27 cellular contexts compared by ENCODE assay signal in the genomic region with DNA sequence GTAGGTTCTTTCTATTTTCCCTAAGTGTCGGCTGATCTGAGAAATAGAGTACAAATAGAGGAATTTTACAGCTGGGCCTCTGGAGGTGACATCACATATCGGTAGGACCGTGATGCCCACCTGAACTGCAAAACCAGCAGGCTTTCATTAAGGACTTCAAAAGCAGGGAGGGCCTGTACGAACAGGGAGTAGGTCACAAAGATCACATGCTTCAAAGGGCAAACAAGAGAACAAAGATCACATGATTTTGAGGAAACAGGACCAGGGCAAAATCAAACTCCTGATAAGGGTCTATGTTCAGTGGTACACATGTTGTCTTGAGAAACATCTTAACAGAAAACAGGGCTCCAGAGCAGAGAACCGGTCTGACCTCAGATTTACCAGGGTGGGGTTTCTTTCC.
"Had no signal": no experiment of that assay in that cellular context is flagged by ENCODE, and none has a peak within 500 bp of the region (broad histone marks: within the 10 kb centered on the region; RNA-seq: fewer than 3 reads in every experiment).

No MANE protein-coding gene starts in this region.

- H3K4me1 ChIP-seq: colonic mucosa, esophagus muscularis mucosa, esophagus squamous epithelium, foreskin keratinocyte, gastrocnemius medialis, gastroesophageal sphincter, heart right ventricle had no signal

- H3K9me3 ChIP-seq: colonic mucosa, esophagus muscularis mucosa, gastrocnemius medialis had no signal

- H3K36me3 ChIP-seq: colonic mucosa, esophagus muscularis mucosa, esophagus squamous epithelium, gastrocnemius medialis, gastroesophageal sphincter, heart left ventricle, heart right ventricle had no signal

- H3K27me3 ChIP-seq: colonic mucosa, dorsolateral prefrontal cortex, esophagus muscularis mucosa, esophagus squamous epithelium, foreskin keratinocyte, gastrocnemius medialis, gastroesophageal sphincter, heart left ventricle, heart right ventricle had no signal

- FAIRE-seq: colon, endometrium, endothelial cell of umbilical vein, frontal cortex had no signal

- DNase-seq: colonic mucosa; cortex of kidney; dermis blood vessel endothelial cell; dorsolateral prefrontal cortex; effector CD4-positive, alpha-beta T cell; effector CD8-positive, alpha-beta T cell; effector memory CD4-positive, alpha-beta T cell; effector memory CD8-positive, alpha-beta T cell; endodermal cell; esophagus squamous epithelium; foreskin fibroblast; foreskin keratinocyte; foreskin melanocyte; gastrocnemius medialis; glutamatergic neuron; head of caudate nucleus; heart left ventricle; heart right ventricle had no signal

- H3K4me3 ChIP-seq: colonic mucosa, coronary artery, dorsolateral prefrontal cortex, esophagus muscularis mucosa, esophagus squamous epithelium, gastrocnemius medialis, gastroesophageal sphincter, heart left ventricle, heart right ventricle had no signal

- H3K27ac ChIP-seq: colonic mucosa, coronary artery, dorsolateral prefrontal cortex, epithelial cell of prostate, esophagus muscularis mucosa, esophagus squamous epithelium, foreskin keratinocyte, gastrocnemius medialis, gastroesophageal sphincter, heart left ventricle, heart right ventricle had no signal

- ATAC-seq: effector memory CD8-positive, alpha-beta T cell; esophagus mucosa; foreskin keratinocyte; gastrocnemius medialis; gastroesophageal sphincter; heart left ventricle; heart right ventricle had no signal
